9 cellular contexts compared by ENCODE assay signal in genomic region chr2:187580462-187581124, GRCh38. TPM values are rescaled to one million over a fixed set of nuclear protein-coding genes. Genes with fewer than 3 reads are reported as not detected.
A peak's percentile ranks its signal among the peaks of the same experiment; 100 is the strongest.
DNase-seq lines count a peak whose midpoint lies in the region; ATAC-seq and TF ChIP-seq lines count a peak whose summit lies in the region.
"Had no signal": no experiment of that assay in that cellular context is flagged by ENCODE, and none has a peak within 500 bp of the region (broad histone marks: within the 10 kb centered on the region; RNA-seq: fewer than 3 reads in every experiment).

No MANE protein-coding gene starts in this region.

- H3K9me3 Mint-ChIP-seq in H9: no peaks in the 10 kb centered on the region
- no peaks in the 10 kb centered on the region for H3K9me3 Mint-ChIP-seq in stimulated activated memory B cell treated with anti-CD40 and anti-IgM and Interleukin-4, amounts not matched to agents 10 μg/mL and 1 μg/mL and 100 μg/mL, for 72 hours

- H3K9me3 ChIP-seq in H9 (ENCODE audit: control insufficient read depth, low read depth, low read length) (no peaks in the 10 kb centered on the region), mammary epithelial cell (replicated peaks; ENCODE audit: insufficient read depth, low read length) (no peaks in the 10 kb centered on the region), lung (ENCODE audit: control insufficient read depth in 2 of 2, insufficient read depth in 1 of 2, low read length in 1 of 2) (no peaks in the 10 kb centered on the region)
- H3K9me3 ChIP-seq: HAP-1 had no signal

- H3K27me3 ChIP-seq in BJ (ENCODE audit: control insufficient read depth, insufficient read depth, low read length): no peaks in the 10 kb centered on the region
- H3K27me3 ChIP-seq in H9 (ENCODE audit: insufficient read depth, low read length): no peaks in the 10 kb centered on the region
- H3K27me3 ChIP-seq in mammary epithelial cell (ENCODE audit: insufficient read depth, low read length): peaks cover 2% of the 10 kb centered on the region
- no peaks in the 10 kb centered on the region for H3K27me3 ChIP-seq in lung (ENCODE audit: control insufficient read depth, insufficient read depth)

- in situ Hi-C loops in mammary epithelial cell (cut with MboI; ENCODE audit: low sequenced_read_pairs in 2 of 2): loop anchor here in 1 of 2 donors (5.0 to 25.0 kb wide), 3 partner anchors 78 to 932 kb away; no protein-coding TSS in a partner anchor

- H3K36me3 Mint-ChIP-seq in H9 (ENCODE audit: insufficient read depth in 1 of 3, low read depth in 3 of 3): no peaks in the 10 kb centered on the region
- H3K36me3 Mint-ChIP-seq in stimulated activated memory B cell treated with anti-CD40 and anti-IgM and Interleukin-4, amounts not matched to agents 10 μg/mL and 1 μg/mL and 100 μg/mL, for 72 hours: no peaks in the 10 kb centered on the region

- H3K79me2 ChIP-seq in H9 (ENCODE audit: insufficient read depth, low read length) (no peaks in the 10 kb centered on the region), mammary epithelial cell (ENCODE audit: insufficient read depth, low read length) (no peaks in the 10 kb centered on the region)

- intact Hi-C loops in mammary epithelial cell (cut with micrococcal nuclease): loop anchor here (1.0 to 10.0 kb wide), 5 partner anchors 80 to 932 kb away; no protein-coding TSS in a partner anchor

- H2AFZ ChIP-seq in H9 (ENCODE audit: low read length): no peak overlapping the region
- no peak overlapping the region for H2AFZ ChIP-seq in mammary epithelial cell (ENCODE audit: low read depth, low read length)

- H3K18ac ChIP-seq in H9 (ENCODE audit: insufficient read length, low read depth, low read length): no peak overlapping the region

- no peak overlapping the region for H3T11ph ChIP-seq in H9 (ENCODE audit: low read length)

- H3K4me2 ChIP-seq in H9 (ENCODE audit: insufficient read depth, insufficient read length, low read length) (no peak overlapping the region), mammary epithelial cell (ENCODE audit: insufficient read depth, low read depth, low read length) (peak overlapping the region; percentile 75)

- H3K14ac ChIP-seq in H9 (ENCODE audit: insufficient read depth, low read length): no peak overlapping the region

- no peaks in the 10 kb centered on the region for H3K36me3 ChIP-seq in BJ (ENCODE audit: control insufficient read depth, insufficient read depth, low read length)
- H3K36me3 ChIP-seq in mammary epithelial cell (ENCODE audit: insufficient read depth, low read length): no peaks in the 10 kb centered on the region
- H3K36me3 ChIP-seq in lung (ENCODE audit: control insufficient read depth in 2 of 2, insufficient read depth in 2 of 2, low read length in 2 of 2): no peaks in the 10 kb centered on the region
- H3K36me3 ChIP-seq: HAP-1 had no signal

- TF ChIP-seq CTCF in BJ (IDR thresholded peaks at IDR 0.05; ENCODE audit: insufficient read depth, low read depth, low read length): peak; percentile 31; the same call in 1 of the 2 replicates
- TF ChIP-seq CTCF in H9 (conservative IDR thresholded peaks at IDR 0.05): peak; percentile 66; the same call in 2 of the 3 replicates
- peak; percentile 18 to 45 for TF ChIP-seq CTCF in mammary epithelial cell (conservative IDR thresholded peaks at IDR 0.05 in 1 of 2, IDR thresholded peaks at IDR 0.05 in 1 of 2; ENCODE audit: extremely low read depth in 1 of 2, insufficient read depth in 1 of 2, low read depth in 1 of 2, low read length in 2 of 2)
- TF ChIP-seq CTCF in lung (IDR thresholded peaks at IDR 0.05; ENCODE audit: control extremely low read depth, extremely low read depth): peak; percentile 43

- H2BK20ac ChIP-seq in H9 (ENCODE audit: low read depth, low read length, poor library complexity, severe bottlenecking): no peak overlapping the region

- no peak overlapping the region for H3K9ac ChIP-seq in H9 (ENCODE audit: extremely low read depth, insufficient read length, low read length)
- H3K9ac ChIP-seq in mammary epithelial cell (ENCODE audit: insufficient read depth, low read length): no peak overlapping the region

- H2BK12ac ChIP-seq in H9 (ENCODE audit: insufficient read length, low read depth, low read length): no peak overlapping the region

- H3K27ac ChIP-seq in H9 (ENCODE audit: insufficient read length, low read depth, low read length) (no peak overlapping the region), mammary epithelial cell (ENCODE audit: insufficient read depth, low read depth, low read length) (no peak overlapping the region), lung (ENCODE audit: low read depth in 1 of 2, low read length in 1 of 2) (no peak overlapping the region)

- no peak overlapping the region for H3K23ac ChIP-seq in H9 (ENCODE audit: insufficient read length, low read depth, low read length)

- H3K4me1 ChIP-seq in H9 (ENCODE audit: insufficient read depth, low read length) (no peaks in the 10 kb centered on the region), mammary epithelial cell (ENCODE audit: insufficient read depth, low read length) (no peaks in the 10 kb centered on the region), lung (ENCODE audit: control insufficient read depth in 2 of 2, insufficient read depth in 2 of 2, low read length in 2 of 2) (no peaks in the 10 kb centered on the region)
- H3K4me1 ChIP-seq: HAP-1 had no signal

- H3K4me3 ChIP-seq in BJ (ENCODE audit: low read depth, low read length) (no peak overlapping the region), mammary epithelial cell (replicated peaks in 1 of 3; ENCODE audit: insufficient read depth in 1 of 3, low read depth in 2 of 3, low read length in 3 of 3) (peak overlapping the region in 2 of 3 experiments; percentile 24 to 40), lung (no peak overlapping the region)
- H3K4me3 ChIP-seq: HAP-1 had no signal

- no peaks in the 10 kb centered on the region for H4K20me1 ChIP-seq in H9 (ENCODE audit: control insufficient read depth, insufficient read depth, insufficient read length)
- no peaks in the 10 kb centered on the region for H4K20me1 ChIP-seq in mammary epithelial cell (ENCODE audit: insufficient read depth, low read length)

- no peaks in the 10 kb centered on the region for H3K23me2 ChIP-seq in H9 (ENCODE audit: insufficient read length, low read depth, low read length, poor library complexity, severe bottlenecking)

- no peak overlapping the region for H3K4ac ChIP-seq in H9 (ENCODE audit: low read depth, low read length)

- H3K56ac ChIP-seq in H9 (ENCODE audit: insufficient read length, low read depth, low read length): no peak overlapping the region

- H4K5ac ChIP-seq in H9 (ENCODE audit: insufficient read length, low read depth, low read length): no peak overlapping the region

- dilution Hi-C loops in mammary epithelial cell (cut with HindIII; ENCODE audit: low sequenced_read_pairs): no loop called here

- no peak overlapping the region for H4K91ac ChIP-seq in H9 (ENCODE audit: insufficient read length, low read depth, low read length)

- no peak overlapping the region for H4K8ac ChIP-seq in H9 (replicated peaks; ENCODE audit: insufficient read length, low read depth, low read length)

- CTCF ChIA-PET in BJ (lab: Yijun Ruan, JAX): interaction anchor here (0.5 to 13.9 kb wide), 21 partner anchors 9 to 1037 kb away, joined by 3 to 275 read pairs (median 8); no protein-coding TSS in a partner anchor
- CTCF ChIA-PET in mammary epithelial cell (lab: Charles Lee; ENCODE audit: low non-redundant PET): interaction anchor here (0.7 kb wide), 1 partner anchor 79 kb away, joined by 5 read pairs; no protein-coding TSS in a partner anchor

- no peak overlapping the region for H2BK5ac ChIP-seq in H9 (ENCODE audit: insufficient read length, low read length)

- POLR2A ChIA-PET in BJ (lab: Charles Lee): no interaction called here

- BruUV-seq in mammary epithelial cell (replicated peaks; lab: Mats Ljungman, UMichigan): no TSS peak

- H2BK15ac ChIP-seq in H9 (ENCODE audit: low read depth, low read length): no peak overlapping the region

- H2BK120ac ChIP-seq in H9 (ENCODE audit: low read depth, low read length, poor library complexity, severe bottlenecking): no peak overlapping the region

- WGBS in H9 (ENCODE audit: extremely low coverage, insufficient read length, low lambda C conversion rate): no CpG with 5 or more reads among the region's 7 CpGs
- WGBS in mammary epithelial cell (ENCODE audit: low coverage, missing lambda C conversion rate): 26% methylated on average over 7 of the region's 7 CpGs
- 30 to 33% methylated on average over 7 of the region's 7 CpGs for WGBS in lung, 2 donors

- H3K4me1 Mint-ChIP-seq in H9: peaks cover 7 to 22% of the 10 kb centered on the region in 2 experiments
- peaks cover 4% of the 10 kb centered on the region for H3K4me1 Mint-ChIP-seq in stimulated activated memory B cell treated with anti-CD40 and anti-IgM and Interleukin-4, amounts not matched to agents 10 μg/mL and 1 μg/mL and 100 μg/mL, for 72 hours

- H3K4me3 Mint-ChIP-seq in H9: no peak overlapping the region
- H3K4me3 Mint-ChIP-seq in stimulated activated memory B cell treated with anti-CD40 and anti-IgM and Interleukin-4, amounts not matched to agents 10 μg/mL and 1 μg/mL and 100 μg/mL, for 72 hours: no peak overlapping the region

- H3K27ac Mint-ChIP-seq in H9: no peak overlapping the region
- H3K27ac Mint-ChIP-seq in stimulated activated memory B cell treated with anti-CD40 and anti-IgM and Interleukin-4, amounts not matched to agents 10 μg/mL and 1 μg/mL and 100 μg/mL, for 72 hours: no peak overlapping the region

- no peaks in the 10 kb centered on the region for H3K79me1 ChIP-seq in H9 (ENCODE audit: insufficient read depth, low read depth, low read length, poor library complexity, severe bottlenecking)

- no peak overlapping the region for H2AK5ac ChIP-seq in H9 (ENCODE audit: insufficient read length, low read length)

- no peak for DNase-seq in BJ (ENCODE audit: low read depth)
- DNase-seq in H9: no peak
- DNase-seq in NCI-H226: peak; percentile 33
- DNase-seq in mammary epithelial cell: peak; percentile 36
- no peak for DNase-seq in lung (ENCODE audit: low spot score)

- no peaks in the 10 kb centered on the region for H3K27me3 Mint-ChIP-seq in H9 (ENCODE audit: low read depth)
- H3K27me3 Mint-ChIP-seq in stimulated activated memory B cell treated with anti-CD40 and anti-IgM and Interleukin-4, amounts not matched to agents 10 μg/mL and 1 μg/mL and 100 μg/mL, for 72 hours: no peaks in the 10 kb centered on the region

- peak; percentile 85 for ATAC-seq in lung (ENCODE audit: insufficient read depth, low FRiP score)
- ATAC-seq in GM18517 (IDR thresholded peaks at IDR 0.05; ENCODE audit: unreplicated experiment): no peak
- no peak for ATAC-seq in GM18873 (IDR thresholded peaks at IDR 0.05; ENCODE audit: low FRiP score, unreplicated experiment)
- ATAC-seq in stimulated activated memory B cell treated with anti-CD40 and anti-IgM and Interleukin-4, amounts not matched to agents 10 μg/mL and 1 μg/mL and 100 μg/mL, for 72 hours: no peak

RNA-seq across cellular contexts. Expression of gene TFPI, which starts 26.4 kb away (rescaled TPM):
- 10.9 and 28.2 TPM in 2 replicates for polyA plus RNA-seq in BJ (2011; rRNA removed)
- 9.1 and 13.2 TPM in 2 replicates for polyA minus RNA-seq in BJ (2011; rRNA and poly(A)+ RNA removed)
- 5.7 and 5.8 TPM in 2 replicates for total RNA-seq in H9 (2021)
- total RNA-seq in mammary epithelial cell: under 1 TPM in 1 of 2 donors, not detected in 1; 0.33 TPM
- 0.50 TPM for polyA plus RNA-seq in mammary epithelial cell
- polyA minus RNA-seq in mammary epithelial cell: not detected
- 100 to 1,000 TPM; 247 to 253 TPM for total RNA-seq in lung
- 100 to 1,000 TPM; 169 to 227 TPM for polyA plus RNA-seq in lung

Comparison
In these comparisons a context has a peak if more than half of its experiments do, and no peak if none do; other contexts are left out.
1. DNase-seq: peak in NCI-H226 (single experiment) and mammary epithelial cell (single experiment); none in BJ (single experiment), H9 (single experiment) and lung (single experiment).
2. H3K4me3 ChIP-seq: peak in mammary epithelial cell (2 of 3); none in BJ (single experiment) and lung (single experiment).
3. RNA of gene TFPI, which starts 26.4 kb away (total RNA-seq): 247 to 253 TPM in lung; 5.7 to 5.8 TPM in H9 and 0.33 TPM in mammary epithelial cell; every median in the first group is over 10 times any median in the second.
4. Peak in every context shown above with its lines, with median percentiles within 50 percentile points of each other: CTCF ChIP-seq.